In genomic region chr2:151808258-151809072, GRCh38 we compare ENCODE assay signal across 8 cellular contexts. TPM values are rescaled to one million over a fixed set of nuclear protein-coding genes. Genes with fewer than 3 reads are reported as not detected.
DNase-seq lines count a peak whose midpoint lies in the region; ATAC-seq and TF ChIP-seq lines count a peak whose summit lies in the region.

No MANE protein-coding gene starts in this region.

- 86 to 90% methylated on average over 5 of the region's 5 CpGs for WGBS in tibial nerve, 2 donors

- peaks cover 0 to 11% of the 10 kb centered on the region in 2 donors for H3K4me1 ChIP-seq in right atrium auricular region
- H3K4me1 ChIP-seq in Peyer's patch, result no peaks in the 10 kb centered on the region
- peaks cover 0 to 14% (median 0%) of the 10 kb centered on the region in 4 donors for H3K4me1 ChIP-seq in tibial nerve

- H3K27ac ChIP-seq in right atrium auricular region (no peak overlapping the region), Peyer's patch (peak overlapping the region in 1 of 4 donors; percentile 9), tibial nerve (no peak overlapping the region)

- no peaks in the 10 kb centered on the region for H3K9me3 ChIP-seq in right atrium auricular region
- H3K9me3 ChIP-seq in Peyer's patch, result no peaks in the 10 kb centered on the region
- H3K9me3 ChIP-seq in tibial nerve, result peaks cover 0 to 5% (median 0%) of the 10 kb centered on the region in 4 donors

- H3K27me3 ChIP-seq in right atrium auricular region (no peaks in the 10 kb centered on the region), Peyer's patch (no peaks in the 10 kb centered on the region), tibial nerve (no peaks in the 10 kb centered on the region)

- ATAC-seq in left ventricle myocardium superior (no peak), GM21786 (IDR thresholded peaks at IDR 0.05; ENCODE audit: unreplicated experiment) (no peak)

- no peak for TF ChIP-seq EP300 in tibial nerve (IDR thresholded peaks at IDR 0.05)

- H3K36me3 ChIP-seq in right atrium auricular region (peaks cover 58% of the 10 kb centered on the region), Peyer's patch (peaks cover 0 to 29% (median 0%) of the 10 kb centered on the region in 3 donors), tibial nerve (peaks cover 3 to 65% (median 8%) of the 10 kb centered on the region in 3 donors)

- no peak for TF ChIP-seq POLR2A in Peyer's patch (IDR thresholded peaks at IDR 0.05)
- no peak for TF ChIP-seq POLR2A in tibial nerve (IDR thresholded peaks at IDR 0.05)

- DNase-seq in right atrium auricular region (ENCODE audit: low spot score), result no peak
- DNase-seq in left ventricle myocardium superior, result no peak
- no peak for DNase-seq in Peyer's patch
- peak; percentile 28 for DNase-seq in fibroblast of villous mesenchyme (ENCODE audit: low read depth)
- DNase-seq in tibial nerve (ENCODE audit: low spot score in 2 of 2), result no peak
- DNase-seq in stimulated activated CD8-positive, alpha-beta memory T cell treated with anti-CD3 and anti-CD28 coated beads, Interleukin-4, amount 100 ng/mL, for 48 hours, result no peak
- DNase-seq in stimulated activated naive CD4-positive, alpha-beta T cell treated with Interleukin-2 at 50 U/mL for 16 hours (lab: John Stamatoyannopoulos, UW), result no peak

- intact Hi-C loops in left ventricle myocardium superior (cut with micrococcal nuclease), result no loop called here

- TF ChIP-seq CTCF in right atrium auricular region (IDR thresholded peaks at IDR 0.05) (peak; percentile 43 to 63), Peyer's patch (IDR thresholded peaks at IDR 0.05) (peak; percentile 23 to 60 (median 52)), fibroblast of villous mesenchyme (IDR thresholded peaks at IDR 0.05; ENCODE audit: insufficient read depth, low read depth, low read length) (peak; percentile 43), tibial nerve (IDR thresholded peaks at IDR 0.05) (peak; percentile 16 to 54 (median 34))

- H3K4me3 ChIP-seq in right atrium auricular region, result no peak overlapping the region
- H3K4me3 ChIP-seq in Peyer's patch, result no peak overlapping the region
- no peak overlapping the region for H3K4me3 ChIP-seq in fibroblast of villous mesenchyme (ENCODE audit: low read depth, low read length)
- no peak overlapping the region for H3K4me3 ChIP-seq in tibial nerve

RNA-seq across cellular contexts. Expression of gene ARL5A, which starts 19.8 kb away (rescaled TPM):
- total RNA-seq in right atrium auricular region (10 to 100 TPM; 69.3 to 82.1 TPM), left ventricle myocardium superior (60.7 TPM), Peyer's patch (10 to 100 TPM; 34.7 to 85.5 (median 56.5) TPM), fibroblast of villous mesenchyme (43.5 and 59.6 TPM in 2 replicates), tibial nerve (10 to 100 TPM; 21.6 to 40.2 (median 29.9) TPM)
